ENCODE assay signal across 1 cellular context in the genomic region with DNA sequence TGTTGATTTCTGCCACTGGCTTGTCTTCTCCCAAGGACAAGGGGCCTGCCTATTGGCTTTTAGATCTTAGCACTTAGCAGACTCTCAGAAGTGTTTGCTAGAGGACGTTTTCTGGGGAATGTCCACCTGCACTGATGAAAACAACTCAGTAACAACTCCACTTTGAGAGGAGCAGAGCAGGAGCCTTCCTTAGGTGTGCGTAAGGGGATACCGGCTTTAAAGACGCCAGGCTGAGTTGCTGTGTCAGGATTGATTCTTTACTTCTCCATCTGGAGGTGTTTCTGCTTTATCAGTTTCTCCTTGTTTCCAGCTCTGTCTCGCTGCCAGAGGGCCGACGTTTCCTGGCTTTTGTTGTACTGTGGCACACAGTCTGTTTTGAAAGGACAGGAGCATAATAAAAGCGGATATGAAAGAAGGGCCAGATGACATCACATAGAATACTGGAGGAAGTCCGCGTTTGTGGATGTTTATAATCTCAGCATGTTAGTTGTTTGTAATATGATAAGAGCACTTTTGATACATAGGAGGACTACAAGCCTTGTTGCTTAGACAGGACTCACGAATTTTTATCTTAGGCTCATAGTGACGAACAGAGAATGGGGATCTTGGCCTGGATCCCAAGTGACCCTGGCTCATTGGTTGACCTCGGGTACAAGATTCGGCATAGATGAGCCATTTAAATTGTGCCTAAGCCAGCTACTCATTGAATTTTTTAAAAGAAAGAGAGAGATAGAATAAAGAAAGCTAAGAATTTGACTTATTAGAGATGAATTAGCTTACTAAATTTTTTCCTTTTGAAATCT.
TF ChIP-seq lines count a peak whose summit lies in the region.

No MANE protein-coding gene starts in this region.

TF ChIP-seq in WTC11, 78 proteins besides CTCF, POLR2A, EP300 and RAD21:
- TF ChIP-seq, protein P1, sequence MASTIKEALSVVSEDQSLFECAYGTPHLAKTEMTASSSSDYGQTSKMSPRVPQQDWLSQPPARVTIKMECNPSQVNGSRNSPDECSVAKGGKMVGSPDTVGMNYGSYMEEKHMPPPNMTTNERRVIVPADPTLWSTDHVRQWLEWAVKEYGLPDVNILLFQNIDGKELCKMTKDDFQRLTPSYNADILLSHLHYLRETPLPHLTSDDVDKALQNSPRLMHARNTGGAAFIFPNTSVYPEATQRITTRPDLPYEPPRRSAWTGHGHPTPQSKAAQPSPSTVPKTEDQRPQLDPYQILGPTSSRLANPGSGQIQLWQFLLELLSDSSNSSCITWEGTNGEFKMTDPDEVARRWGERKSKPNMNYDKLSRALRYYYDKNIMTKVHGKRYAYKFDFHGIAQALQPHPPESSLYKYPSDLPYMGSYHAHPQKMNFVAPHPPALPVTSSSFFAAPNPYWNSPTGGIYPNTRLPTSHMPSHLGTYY (CRISPR knock-in tag; IDR thresholded peaks at IDR 0.05): no peak
- no peak for TF ChIP-seq CBFB (CRISPR knock-in tag; IDR thresholded peaks at IDR 0.05; ENCODE audit: low read depth)
- no peak for TF ChIP-seq KAT7 (CRISPR knock-in tag; IDR thresholded peaks at IDR 0.05; ENCODE audit: borderline replicate concordance)
- TF ChIP-seq FOXK1 (CRISPR knock-in tag; IDR thresholded peaks at IDR 0.05): no peak
- TF ChIP-seq, protein P2, sequence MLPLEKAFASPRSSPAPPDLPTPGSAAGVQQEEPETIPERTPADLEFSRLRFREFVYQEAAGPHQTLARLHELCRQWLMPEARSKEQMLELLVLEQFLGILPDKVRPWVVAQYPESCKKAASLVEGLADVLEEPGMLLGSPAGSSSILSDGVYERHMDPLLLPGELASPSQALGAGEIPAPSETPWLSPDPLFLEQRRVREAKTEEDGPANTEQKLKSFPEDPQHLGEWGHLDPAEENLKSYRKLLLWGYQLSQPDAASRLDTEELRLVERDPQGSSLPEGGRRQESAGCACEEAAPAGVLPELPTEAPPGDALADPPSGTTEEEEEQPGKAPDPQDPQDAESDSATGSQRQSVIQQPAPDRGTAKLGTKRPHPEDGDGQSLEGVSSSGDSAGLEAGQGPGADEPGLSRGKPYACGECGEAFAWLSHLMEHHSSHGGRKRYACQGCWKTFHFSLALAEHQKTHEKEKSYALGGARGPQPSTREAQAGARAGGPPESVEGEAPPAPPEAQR (CRISPR knock-in tag; IDR thresholded peaks at IDR 0.05): no peak
- TF ChIP-seq, protein P3, sequence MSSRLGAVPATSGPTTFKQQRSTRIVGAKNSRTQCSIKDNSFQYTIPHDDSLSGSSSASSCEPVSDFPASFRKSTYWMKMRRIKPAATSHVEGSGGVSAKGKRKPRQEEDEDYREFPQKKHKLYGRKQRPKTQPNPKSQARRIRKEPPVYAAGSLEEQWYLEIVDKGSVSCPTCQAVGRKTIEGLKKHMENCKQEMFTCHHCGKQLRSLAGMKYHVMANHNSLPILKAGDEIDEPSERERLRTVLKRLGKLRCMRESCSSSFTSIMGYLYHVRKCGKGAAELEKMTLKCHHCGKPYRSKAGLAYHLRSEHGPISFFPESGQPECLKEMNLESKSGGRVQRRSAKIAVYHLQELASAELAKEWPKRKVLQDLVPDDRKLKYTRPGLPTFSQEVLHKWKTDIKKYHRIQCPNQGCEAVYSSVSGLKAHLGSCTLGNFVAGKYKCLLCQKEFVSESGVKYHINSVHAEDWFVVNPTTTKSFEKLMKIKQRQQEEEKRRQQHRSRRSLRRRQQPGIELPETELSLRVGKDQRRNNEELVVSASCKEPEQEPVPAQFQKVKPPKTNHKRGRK (CRISPR knock-in tag; IDR thresholded peaks at IDR 0.05; ENCODE audit: borderline replicate concordance): no peak
- TF ChIP-seq, protein P4, sequence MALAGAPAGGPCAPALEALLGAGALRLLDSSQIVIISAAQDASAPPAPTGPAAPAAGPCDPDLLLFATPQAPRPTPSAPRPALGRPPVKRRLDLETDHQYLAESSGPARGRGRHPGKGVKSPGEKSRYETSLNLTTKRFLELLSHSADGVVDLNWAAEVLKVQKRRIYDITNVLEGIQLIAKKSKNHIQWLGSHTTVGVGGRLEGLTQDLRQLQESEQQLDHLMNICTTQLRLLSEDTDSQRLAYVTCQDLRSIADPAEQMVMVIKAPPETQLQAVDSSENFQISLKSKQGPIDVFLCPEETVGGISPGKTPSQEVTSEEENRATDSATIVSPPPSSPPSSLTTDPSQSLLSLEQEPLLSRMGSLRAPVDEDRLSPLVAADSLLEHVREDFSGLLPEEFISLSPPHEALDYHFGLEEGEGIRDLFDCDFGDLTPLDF (CRISPR knock-in tag; IDR thresholded peaks at IDR 0.05): no peak
- TF ChIP-seq, protein P5, sequence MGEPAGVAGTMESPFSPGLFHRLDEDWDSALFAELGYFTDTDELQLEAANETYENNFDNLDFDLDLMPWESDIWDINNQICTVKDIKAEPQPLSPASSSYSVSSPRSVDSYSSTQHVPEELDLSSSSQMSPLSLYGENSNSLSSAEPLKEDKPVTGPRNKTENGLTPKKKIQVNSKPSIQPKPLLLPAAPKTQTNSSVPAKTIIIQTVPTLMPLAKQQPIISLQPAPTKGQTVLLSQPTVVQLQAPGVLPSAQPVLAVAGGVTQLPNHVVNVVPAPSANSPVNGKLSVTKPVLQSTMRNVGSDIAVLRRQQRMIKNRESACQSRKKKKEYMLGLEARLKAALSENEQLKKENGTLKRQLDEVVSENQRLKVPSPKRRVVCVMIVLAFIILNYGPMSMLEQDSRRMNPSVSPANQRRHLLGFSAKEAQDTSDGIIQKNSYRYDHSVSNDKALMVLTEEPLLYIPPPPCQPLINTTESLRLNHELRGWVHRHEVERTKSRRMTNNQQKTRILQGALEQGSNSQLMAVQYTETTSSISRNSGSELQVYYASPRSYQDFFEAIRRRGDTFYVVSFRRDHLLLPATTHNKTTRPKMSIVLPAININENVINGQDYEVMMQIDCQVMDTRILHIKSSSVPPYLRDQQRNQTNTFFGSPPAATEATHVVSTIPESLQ (CRISPR knock-in tag; IDR thresholded peaks at IDR 0.05): no peak
- TF ChIP-seq, protein P6, sequence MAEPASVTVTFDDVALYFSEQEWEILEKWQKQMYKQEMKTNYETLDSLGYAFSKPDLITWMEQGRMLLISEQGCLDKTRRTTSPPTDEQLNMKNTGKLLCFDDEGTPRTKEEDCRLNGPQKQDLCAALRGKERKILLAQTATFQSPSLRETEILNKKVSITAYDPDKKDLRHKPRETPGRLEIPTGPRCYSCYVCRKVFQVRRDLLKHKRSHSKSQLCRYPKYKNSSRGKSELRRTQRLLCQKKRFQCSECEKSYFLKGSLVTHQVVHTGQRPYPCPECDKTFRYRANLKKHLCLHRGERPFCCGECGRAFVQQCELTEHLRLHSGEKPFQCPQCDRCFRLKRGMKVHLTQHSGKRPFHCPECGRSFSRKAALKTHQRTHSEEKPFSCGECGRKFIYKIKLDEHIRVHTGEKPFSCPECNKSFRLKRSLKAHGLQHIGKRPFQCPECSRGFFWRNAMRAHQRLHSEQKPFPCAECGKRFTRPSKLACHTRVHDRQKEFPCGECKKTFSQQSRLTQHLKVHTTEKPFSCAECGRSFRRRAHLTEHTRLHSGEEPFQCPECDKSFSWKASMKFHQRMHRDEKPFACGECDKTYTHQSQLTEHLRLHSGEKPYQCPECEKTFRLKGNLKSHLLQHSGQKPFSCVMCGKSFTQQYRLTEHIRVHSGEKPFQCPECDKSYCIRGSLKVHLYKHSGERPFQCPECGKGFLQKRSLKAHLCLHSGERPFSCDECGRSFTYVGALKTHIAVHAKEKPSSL (CRISPR knock-in tag; conservative IDR thresholded peaks at IDR 0.05): no peak
- no peak for TF ChIP-seq RELA (CRISPR knock-in tag; IDR thresholded peaks at IDR 0.05; ENCODE audit: borderline replicate concordance)
- TF ChIP-seq NFATC4 (CRISPR knock-in tag; IDR thresholded peaks at IDR 0.05): no peak
- TF ChIP-seq FOXP1 (CRISPR knock-in tag; IDR thresholded peaks at IDR 0.05; ENCODE audit: borderline replicate concordance): no peak
- TF ChIP-seq, protein P7, sequence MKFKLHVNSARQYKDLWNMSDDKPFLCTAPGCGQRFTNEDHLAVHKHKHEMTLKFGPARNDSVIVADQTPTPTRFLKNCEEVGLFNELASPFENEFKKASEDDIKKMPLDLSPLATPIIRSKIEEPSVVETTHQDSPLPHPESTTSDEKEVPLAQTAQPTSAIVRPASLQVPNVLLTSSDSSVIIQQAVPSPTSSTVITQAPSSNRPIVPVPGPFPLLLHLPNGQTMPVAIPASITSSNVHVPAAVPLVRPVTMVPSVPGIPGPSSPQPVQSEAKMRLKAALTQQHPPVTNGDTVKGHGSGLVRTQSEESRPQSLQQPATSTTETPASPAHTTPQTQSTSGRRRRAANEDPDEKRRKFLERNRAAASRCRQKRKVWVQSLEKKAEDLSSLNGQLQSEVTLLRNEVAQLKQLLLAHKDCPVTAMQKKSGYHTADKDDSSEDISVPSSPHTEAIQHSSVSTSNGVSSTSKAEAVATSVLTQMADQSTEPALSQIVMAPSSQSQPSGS (CRISPR knock-in tag; IDR thresholded peaks at IDR 0.05; ENCODE audit: borderline replicate concordance, low read depth): no peak
- TF ChIP-seq, protein P8, sequence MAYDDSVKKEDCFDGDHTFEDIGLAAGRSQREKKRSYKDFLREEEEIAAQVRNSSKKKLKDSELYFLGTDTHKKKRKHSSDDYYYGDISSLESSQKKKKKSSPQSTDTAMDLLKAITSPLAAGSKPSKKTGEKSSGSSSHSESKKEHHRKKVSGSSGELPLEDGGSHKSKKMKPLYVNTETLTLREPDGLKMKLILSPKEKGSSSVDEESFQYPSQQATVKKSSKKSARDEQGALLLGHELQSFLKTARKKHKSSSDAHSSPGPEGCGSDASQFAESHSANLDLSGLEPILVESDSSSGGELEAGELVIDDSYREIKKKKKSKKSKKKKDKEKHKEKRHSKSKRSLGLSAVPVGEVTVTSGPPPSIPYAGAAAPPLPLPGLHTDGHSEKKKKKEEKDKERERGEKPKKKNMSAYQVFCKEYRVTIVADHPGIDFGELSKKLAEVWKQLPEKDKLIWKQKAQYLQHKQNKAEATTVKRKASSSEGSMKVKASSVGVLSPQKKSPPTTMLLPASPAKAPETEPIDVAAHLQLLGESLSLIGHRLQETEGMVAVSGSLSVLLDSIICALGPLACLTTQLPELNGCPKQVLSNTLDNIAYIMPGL (CRISPR knock-in tag; IDR thresholded peaks at IDR 0.05): no peak
- TF ChIP-seq ELF4 (CRISPR knock-in tag; IDR thresholded peaks at IDR 0.05; ENCODE audit: low read depth): no peak
- TF ChIP-seq NR3C1 (CRISPR knock-in tag; conservative IDR thresholded peaks at IDR 0.05; ENCODE audit: low read depth): no peak
- TF ChIP-seq, protein P9, sequence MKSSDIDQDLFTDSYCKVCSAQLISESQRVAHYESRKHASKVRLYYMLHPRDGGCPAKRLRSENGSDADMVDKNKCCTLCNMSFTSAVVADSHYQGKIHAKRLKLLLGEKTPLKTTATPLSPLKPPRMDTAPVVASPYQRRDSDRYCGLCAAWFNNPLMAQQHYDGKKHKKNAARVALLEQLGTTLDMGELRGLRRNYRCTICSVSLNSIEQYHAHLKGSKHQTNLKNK (CRISPR knock-in tag; IDR thresholded peaks at IDR 0.05): no peak
- no peak for TF ChIP-seq FOXJ3 (CRISPR knock-in tag; IDR thresholded peaks at IDR 0.05; ENCODE audit: borderline replicate concordance)
- TF ChIP-seq HMGA2 (CRISPR knock-in tag; IDR thresholded peaks at IDR 0.05): no peak
